Comparison of ENCODE assay signal across 8 cellular contexts in the genomic region with DNA sequence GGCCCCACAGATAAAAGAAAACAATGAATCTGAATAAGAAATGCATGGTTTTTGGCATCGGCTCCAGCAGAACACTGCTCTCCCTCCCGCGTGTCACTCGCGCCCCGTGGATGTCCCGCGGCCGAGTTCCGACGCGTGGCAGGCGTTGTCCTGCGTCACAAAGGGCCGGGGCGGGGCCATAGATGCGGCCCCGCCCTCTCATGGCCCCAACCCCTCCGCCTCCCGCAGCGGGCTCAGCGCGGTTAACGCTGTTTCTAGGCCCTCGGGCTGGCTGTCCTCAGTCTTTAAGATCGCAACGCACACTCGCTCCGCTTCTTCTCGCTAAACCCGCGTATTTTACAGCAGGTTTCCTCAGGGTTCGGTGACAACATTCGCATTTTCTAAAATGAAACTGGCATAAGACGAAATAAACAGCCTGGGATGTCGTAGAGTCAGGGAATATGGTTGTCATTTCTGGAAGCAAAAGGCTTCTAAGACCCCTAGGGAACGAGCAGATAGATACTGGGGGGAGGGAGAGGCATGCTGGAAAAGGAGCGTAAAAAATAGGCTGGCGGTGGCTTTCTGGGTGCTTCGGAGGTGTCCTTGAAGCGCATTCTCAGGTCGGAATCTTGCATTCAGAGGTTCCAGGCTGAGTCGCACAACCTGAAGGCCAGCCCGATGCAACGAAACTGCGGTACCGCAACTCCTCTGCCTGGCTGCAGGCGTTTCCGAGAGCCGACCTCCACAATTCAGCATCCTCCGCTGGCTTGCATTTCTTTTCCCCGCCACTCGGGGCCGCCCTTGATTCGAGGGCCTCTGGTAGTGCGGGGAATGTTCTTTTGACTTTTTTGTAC. TPM values are rescaled to one million over a fixed set of nuclear protein-coding genes. Genes with fewer than 3 reads are reported as not detected.
A peak's percentile ranks its signal among the peaks of the same experiment; 100 is the strongest.
DNase-seq lines count a peak whose midpoint lies in the region; ATAC-seq, FAIRE-seq and TF ChIP-seq lines count a peak whose summit lies in the region.

A gene with protein sequence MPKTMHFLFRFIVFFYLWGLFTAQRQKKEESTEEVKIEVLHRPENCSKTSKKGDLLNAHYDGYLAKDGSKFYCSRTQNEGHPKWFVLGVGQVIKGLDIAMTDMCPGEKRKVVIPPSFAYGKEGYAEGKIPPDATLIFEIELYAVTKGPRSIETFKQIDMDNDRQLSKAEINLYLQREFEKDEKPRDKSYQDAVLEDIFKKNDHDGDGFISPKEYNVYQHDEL (minus strand): TSS at position 159 of the 833 bp plus-strand sequence. CDS start 101 bp downstream, at position 58.

- peak within 1 kb of the TSS; percentile 94 for H3K4me2 ChIP-seq in neural progenitor cell

- no peaks in the 10 kb centered on the region for H3K9me3 Mint-ChIP-seq in neural progenitor cell

- peaks cover 22% of the 10 kb centered on the region for H3F3A ChIP-seq in neural progenitor cell (ENCODE audit: low read depth)

- H3K27me3 ChIP-seq in foreskin keratinocyte (no peaks in the 10 kb centered on the region), neural progenitor cell (peaks cover 7% of the 10 kb centered on the region)

- H3K4me1 Mint-ChIP-seq in neural progenitor cell: peaks cover 25% of the 10 kb centered on the region

- no peaks in the 10 kb centered on the region for H3K9me3 ChIP-seq in neural progenitor cell (ENCODE audit: low read depth)

- no peaks in the 10 kb centered on the region for H3K27me3 Mint-ChIP-seq in neural progenitor cell (ENCODE audit: insufficient read depth, low read depth)

- peaks cover 17% of the 10 kb centered on the region for H4K20me1 ChIP-seq in neural progenitor cell (ENCODE audit: low read depth)

- peak within 1 kb of the TSS; percentile 30 for H3K9ac ChIP-seq in neural progenitor cell

- TF ChIP-seq POLR2A in H54 (IDR thresholded peaks at IDR 0.05; ENCODE audit: low read depth, low read length): peak; percentile 65; the same call in 1 of the 2 replicates

- peak; percentile 85 for DNase-seq in ELR (ENCODE audit: low read depth)
- peak; percentile 52 for DNase-seq in H54 (ENCODE audit: insufficient read length, low spot score)
- DNase-seq in M059J (ENCODE audit: low read depth): peak; percentile 84
- peak; percentile 32 for DNase-seq in SHP77 treated with DMSO at 0.1 percent for 48 hours (lab: John Stamatoyannopoulos, UW)
- DNase-seq in activated gamma-delta T cell treated with Interleukin-2 at 50 U/mL for 16 hours: peak; percentile 80
- DNase-seq in foreskin keratinocyte: peak; percentile 40 to 67
- peak; percentile 94 for DNase-seq in neural progenitor cell (ENCODE audit: low spot score)
- DNase-seq in stromal cell of bone marrow (ENCODE audit: low read depth): peak; percentile 61

- TF ChIP-seq CTCF in foreskin keratinocyte (conservative IDR thresholded peaks at IDR 0.05) (peak; percentile 83), neural progenitor cell (IDR thresholded peaks at IDR 0.05) (peak; percentile 66)

- H3K27ac ChIP-seq in foreskin keratinocyte (peak within 1 kb of the TSS; percentile 65), neural progenitor cell (peak within 1 kb of the TSS; percentile 10)

- peak within 1 kb of the TSS; percentile 90 for H3K4me3 ChIP-seq in neural progenitor cell

- H2AFZ ChIP-seq in neural progenitor cell (replicated peaks): peak within 1 kb of the TSS; percentile 96

- H3K4me1 ChIP-seq in foreskin keratinocyte (peaks cover 4% of the 10 kb centered on the region), neural progenitor cell (peaks cover 23% of the 10 kb centered on the region)

- peak; percentile 69 for ATAC-seq in foreskin keratinocyte

- peak within 1 kb of the TSS; percentile 92 for H3K4me3 Mint-ChIP-seq in neural progenitor cell

- H3K36me3 Mint-ChIP-seq in neural progenitor cell: no peaks in the 10 kb centered on the region

- H3K79me2 ChIP-seq in neural progenitor cell (ENCODE audit: low read depth): peaks cover 53% of the 10 kb centered on the region

- H3K27ac Mint-ChIP-seq in neural progenitor cell: peak within 1 kb of the TSS; percentile 94

- H3K36me3 ChIP-seq in neural progenitor cell: no peaks in the 10 kb centered on the region

- peak; percentile 71 for FAIRE-seq in H54 (lab: Jason Lieb, UNC)

RNA-seq across cellular contexts. Expression of the gene that starts here (rescaled TPM):
- 35.4 and 49.4 TPM in 2 replicates for total RNA-seq in M059J (2014; rRNA removed; shearing (Covaris generic))
- total RNA-seq in foreskin keratinocyte (1.8 and 2.4 TPM in 2 replicates), neural progenitor cell (ENCODE audit: low replicate concordance) (28.1 and 47.0 TPM in 2 replicates)
- 2.2 TPM in 2 replicates for polyA plus RNA-seq in foreskin keratinocyte

Comparison
In these comparisons a context has a peak if more than half of its experiments do, and no peak if none do; other contexts are left out.
1. Peak in every context shown above with its lines: DNase-seq, ATAC-seq, H3K4me3 ChIP-seq and H3K27ac ChIP-seq.
2. DNase-seq: peak in every context shown above with its lines; median percentile 94 in neural progenitor cell; 85 in ELR; 84 in M059J; 80 in activated gamma-delta T cell treated with Interleukin-2 at 50 U/mL for 16 hours; 61 in stromal cell of bone marrow; 54 in foreskin keratinocyte; 52 in H54; 32 in SHP77 treated with DMSO at 0.1 percent for 48 hours.